Comparison of ENCODE assay signal across 8 cellular contexts in genomic region chr19:49875801-49876421, GRCh38. TPM values are rescaled to one million over a fixed set of nuclear protein-coding genes. Genes with fewer than 3 reads are reported as not detected.
A peak's percentile ranks its signal among the peaks of the same experiment; 100 is the strongest.
DNase-seq lines count a peak whose midpoint lies in the region; ATAC-seq and TF ChIP-seq lines count a peak whose summit lies in the region.

No MANE protein-coding gene starts in this region.

- WGBS in mesenchymal stem cell, result 1% methylated on average over 27 of the region's 28 CpGs

- no peak for TF ChIP-seq CTCF in NB4 (IDR thresholded peaks at IDR 0.05; ENCODE audit: low read depth, low read length)

- H3K79me1 ChIP-seq in mesenchymal stem cell (replicated peaks; ENCODE audit: low read length, poor library complexity, severe bottlenecking), result peaks cover 48% of the 10 kb centered on the region

- H3K9me3 ChIP-seq in effector memory CD4-positive, alpha-beta T cell (ENCODE audit: control insufficient read depth, low read length), result no peaks in the 10 kb centered on the region
- no peaks in the 10 kb centered on the region for H3K9me3 ChIP-seq in mesenchymal stem cell (ENCODE audit: control insufficient read depth, low read length)
- no peaks in the 10 kb centered on the region for H3K9me3 ChIP-seq in stomach smooth muscle (ENCODE audit: control insufficient read depth in 2 of 2, low read length in 2 of 2)

- peak overlapping the region; percentile 95 to 100 for H3K18ac ChIP-seq in mesenchymal stem cell (ENCODE audit: low read depth in 1 of 2, low read length in 2 of 2)

- H4K91ac ChIP-seq in mesenchymal stem cell (ENCODE audit: low read length), result peak overlapping the region; percentile 100

- H2AFZ ChIP-seq in mesenchymal stem cell (ENCODE audit: low read depth, low read length), result peak overlapping the region; percentile 75

- peak overlapping the region; percentile 98 for H3K27ac ChIP-seq in effector memory CD4-positive, alpha-beta T cell (ENCODE audit: insufficient read depth, low read length, poor library complexity, severe bottlenecking)
- H3K27ac ChIP-seq in mesenchymal stem cell (ENCODE audit: low read length, poor library complexity, severe bottlenecking) (peak overlapping the region; percentile 98), stomach smooth muscle (ENCODE audit: low read length) (peak overlapping the region; percentile 100)

- peak overlapping the region; percentile 42 to 73 for H2BK12ac ChIP-seq in mesenchymal stem cell (ENCODE audit: low read length in 2 of 2)

- TF ChIP-seq POLR2A in NB4 (IDR thresholded peaks at IDR 0.05; ENCODE audit: extremely low read depth, insufficient read length), result peak; percentile 43

- ATAC-seq in HG03469 (IDR thresholded peaks at IDR 0.05; ENCODE audit: unreplicated experiment), result no peak
- ATAC-seq in GM21447 (IDR thresholded peaks at IDR 0.05; ENCODE audit: unreplicated experiment), result no peak

- H3K14ac ChIP-seq in mesenchymal stem cell (ENCODE audit: low read length in 2 of 2), result peak overlapping the region in 1 of 2 experiments; percentile 98

- peaks cover 18% of the 10 kb centered on the region for H3K36me3 ChIP-seq in effector memory CD4-positive, alpha-beta T cell (ENCODE audit: control insufficient read depth, insufficient read depth, low read length)
- H3K36me3 ChIP-seq in mesenchymal stem cell (ENCODE audit: control insufficient read depth in 1 of 2, insufficient read depth in 2 of 2, low read depth in 1 of 2, low read length in 2 of 2) (peaks cover 47 to 59% of the 10 kb centered on the region in 2 experiments), stomach smooth muscle (ENCODE audit: control insufficient read depth in 2 of 2, insufficient read depth in 2 of 2, low read length in 2 of 2) (peaks cover 15 to 28% of the 10 kb centered on the region in 2 donors)

- H3K27me3 ChIP-seq in effector memory CD4-positive, alpha-beta T cell (replicated peaks; ENCODE audit: control insufficient read depth, insufficient read depth, low read length, poor library complexity, severe bottlenecking), result no peaks in the 10 kb centered on the region
- H3K27me3 ChIP-seq in mesenchymal stem cell (ENCODE audit: control insufficient read depth in 1 of 2, insufficient read depth in 1 of 2, low read length in 2 of 2) (no peaks in the 10 kb centered on the region), stomach smooth muscle (ENCODE audit: control insufficient read depth in 1 of 2, insufficient read depth in 2 of 2, low read length in 2 of 2) (no peaks in the 10 kb centered on the region)

- peak; percentile 64 for DNase-seq in NB4 (ENCODE audit: low read depth)
- peak; percentile 58 to 63 for DNase-seq in activated CD4-positive, alpha-beta T cell treated with anti-CD3 and anti-CD28 coated beads for 4 hours
- DNase-seq in effector memory CD4-positive, alpha-beta T cell, result peak in 1 of 3 donors; percentile 38
- DNase-seq in mesenchymal stem cell, result peak; percentile 73

- peak overlapping the region; percentile 99 for H2BK15ac ChIP-seq in mesenchymal stem cell (ENCODE audit: low read depth, poor library complexity, severe bottlenecking)

- H3K4me3 ChIP-seq in GM08714 (ENCODE audit: low read length), result peak overlapping the region; percentile 89
- peak overlapping the region; percentile 93 for H3K4me3 ChIP-seq in NB4 (ENCODE audit: low read depth, low read length)
- H3K4me3 ChIP-seq in effector memory CD4-positive, alpha-beta T cell (ENCODE audit: insufficient read depth, low read depth, low read length, poor library complexity, severe bottlenecking), result peak overlapping the region; percentile 96
- H3K4me3 ChIP-seq in mesenchymal stem cell (ENCODE audit: insufficient read depth in 1 of 2, low read depth in 1 of 2, low read length in 2 of 2), result peak overlapping the region; percentile 92 to 99
- H3K4me3 ChIP-seq in stomach smooth muscle (ENCODE audit: low read length in 2 of 2), result peak overlapping the region; percentile 100

- H4K8ac ChIP-seq in mesenchymal stem cell (ENCODE audit: low read length), result peak overlapping the region; percentile 96

- H3K4me2 ChIP-seq in mesenchymal stem cell (ENCODE audit: low read length, poor library complexity, severe bottlenecking), result peak overlapping the region; percentile 82

- peak overlapping the region; percentile 97 for H2AK5ac ChIP-seq in mesenchymal stem cell (ENCODE audit: low read length, severe bottlenecking)

- H3K4me1 ChIP-seq in effector memory CD4-positive, alpha-beta T cell (ENCODE audit: control insufficient read depth, insufficient read depth, low read length, poor library complexity, severe bottlenecking), result peaks cover 11% of the 10 kb centered on the region
- peaks cover 34% of the 10 kb centered on the region for H3K4me1 ChIP-seq in mesenchymal stem cell (ENCODE audit: control insufficient read depth, insufficient read depth, low read depth, low read length)
- H3K4me1 ChIP-seq in stomach smooth muscle (ENCODE audit: control insufficient read depth, insufficient read depth, low read length), result peaks cover 36% of the 10 kb centered on the region

- H2BK120ac ChIP-seq in mesenchymal stem cell (ENCODE audit: low read depth, low read length), result peak overlapping the region; percentile 93

- peak overlapping the region; percentile 98 for H2BK5ac ChIP-seq in mesenchymal stem cell (ENCODE audit: low read depth, low read length, poor library complexity, severe bottlenecking)

- H3K4ac ChIP-seq in mesenchymal stem cell (ENCODE audit: low read depth in 1 of 2, low read length in 2 of 2), result peak overlapping the region; percentile 100

- H3K23ac ChIP-seq in mesenchymal stem cell (ENCODE audit: low read length in 2 of 2), result peak overlapping the region in 1 of 2 experiments; percentile 95

- H3K9ac ChIP-seq in mesenchymal stem cell (ENCODE audit: low read length), result peak overlapping the region; percentile 100
- peak overlapping the region; percentile 98 to 100 for H3K9ac ChIP-seq in stomach smooth muscle (ENCODE audit: low read length in 2 of 2)

RNA-seq across cellular contexts. Expression of gene AKT1S1, which starts 1.2 kb away (rescaled TPM):
- polyA plus RNA-seq in mesenchymal stem cell (2013, experiment 1 of 2), result 107 TPM
- 104 TPM for polyA plus RNA-seq in mesenchymal stem cell (2013, experiment 2 of 2)

RNA-seq across cellular contexts. Expression of gene TBC1D17, which starts 1.6 kb away (rescaled TPM):
- 51.0 TPM for polyA plus RNA-seq in mesenchymal stem cell (2013, experiment 1 of 2)
- polyA plus RNA-seq in mesenchymal stem cell (2013, experiment 2 of 2), result 50.4 TPM

RNA-seq across cellular contexts. Expression of gene PNKP, which starts 8.5 kb away (rescaled TPM):
- polyA plus RNA-seq in mesenchymal stem cell (2013, experiment 1 of 2), result 46.8 TPM
- polyA plus RNA-seq in mesenchymal stem cell (2013, experiment 2 of 2), result 44.2 TPM

RNA-seq across cellular contexts. Expression of gene IL4I1, which starts 20.8 kb away (rescaled TPM):
- 0.36 TPM for polyA plus RNA-seq in mesenchymal stem cell (2013, experiment 1 of 2)
- polyA plus RNA-seq in mesenchymal stem cell (2013, experiment 2 of 2), result 0.30 TPM

RNA-seq across cellular contexts. Expression of gene PTOV1, which starts 25.0 kb away (rescaled TPM):
- polyA plus RNA-seq in mesenchymal stem cell (2013, experiment 1 of 2), result 141 TPM
- 146 TPM for polyA plus RNA-seq in mesenchymal stem cell (2013, experiment 2 of 2)
